8 cellular contexts compared by ENCODE assay signal in genomic region chr4:8440491-8441311, GRCh38. TPM values are rescaled to one million over a fixed set of nuclear protein-coding genes. Genes with fewer than 3 reads are reported as not detected.
DNase-seq lines count a peak whose midpoint lies in the region; ATAC-seq, FAIRE-seq and TF ChIP-seq lines count a peak whose summit lies in the region.

Gene ACOX3, minus strand, starts transcription at chr4:8440723. Its CDS starts 24,202 bp downstream, at chr4:8416521.
Gene TRMT44, plus strand, starts transcription at chr4:8440777. Its CDS starts 46 bp downstream, at chr4:8440823.

- POLR2A ChIA-PET in AG04450 (lab: Yijun Ruan, JAX), result interaction anchor here (0.5 to 1.4 kb wide), 2 partner anchors 12 to 18 kb away, joined by 3 to 5 read pairs; no protein-coding TSS in a partner anchor
- POLR2A ChIA-PET in WTC11 (lab: Charles Lee), result no interaction called here

- TF ChIP-seq CTCF in AG04450 (IDR thresholded peaks at IDR 0.05; ENCODE audit: low read depth, low read length) (no peak), WTC11 (IDR thresholded peaks at IDR 0.05) (no peak), bronchial epithelial cell (IDR thresholded peaks at IDR 0.05; ENCODE audit: insufficient read depth, low read length, severe bottlenecking) (no peak)

- peaks cover 6 to 18% of the 10 kb centered on the region in 2 donors for H3K4me1 ChIP-seq in small intestine (ENCODE audit: control insufficient read depth in 2 of 2, insufficient read depth in 1 of 2, low read depth in 1 of 2, low read length in 1 of 2)

- WGBS in small intestine, 3 donors, result 0 to 1% (median 0%) methylated on average over 49 to 60 of the region's 60 CpGs

- H3K4me3 Mint-ChIP-seq in WTC11, result peak within 1 kb of the TSS; percentile 79

- peak; percentile 74 for DNase-seq in AG04450 (ENCODE audit: low read depth, low spot score)
- DNase-seq in NCI-H2227 treated with DMSO at 0.1 percent for 48 hours (lab: John Stamatoyannopoulos, UW), result peak; percentile 56
- peak; percentile 94 for DNase-seq in WTC11 (ENCODE audit: low spot score)
- peak; percentile 84 for DNase-seq in bronchial epithelial cell (ENCODE audit: low read depth)
- DNase-seq in iPS-NIHi11 (ENCODE audit: low spot score), result peak; percentile 94
- DNase-seq in small intestine, result peak; percentile 96

- H3K27me3 ChIP-seq in AG04450 (ENCODE audit: control insufficient read depth, insufficient read depth, low read length) (no peaks in the 10 kb centered on the region), bronchial epithelial cell (ENCODE audit: control insufficient read depth, insufficient read depth, low read length) (no peaks in the 10 kb centered on the region), small intestine (ENCODE audit: control insufficient read depth in 2 of 2, insufficient read depth in 2 of 2, low read length in 2 of 2) (no peaks in the 10 kb centered on the region)

- H3K9me3 ChIP-seq in AG04450 (ENCODE audit: control insufficient read depth, insufficient read depth, low read length) (no peaks in the 10 kb centered on the region; the same call in 1 of the 2 replicates), small intestine (ENCODE audit: control insufficient read depth, low read depth) (no peaks in the 10 kb centered on the region)

- H3K27ac ChIP-seq in AG04450 (ENCODE audit: low read depth, low read length), result peak within 1 kb of the TSS; percentile 98
- H3K27ac ChIP-seq in small intestine (ENCODE audit: low read depth in 1 of 2, low read length in 1 of 2), result peak within 1 kb of the TSS; percentile 86 to 96

- ATAC-seq in GM18868 (IDR thresholded peaks at IDR 0.05; ENCODE audit: unreplicated experiment) (peak; percentile 83), HG03135 (IDR thresholded peaks at IDR 0.05; ENCODE audit: unreplicated experiment) (peak; percentile 84), WTC11 (peak; percentile 80)

- peaks cover 12% of the 10 kb centered on the region for H3K9me3 Mint-ChIP-seq in WTC11

- CTCF ChIA-PET in AG04450 (lab: Charles Lee) (interaction anchor here (1.5 to 1.8 kb wide), 2 partner anchors 12 to 38 kb away, joined by 4 to 10 read pairs; no protein-coding TSS in a partner anchor), WTC11 (lab: Charles Lee) (interaction anchor here (1.1 to 1.6 kb wide), 3 partner anchors 12 to 166 kb away, joined by 3 to 5 read pairs (median 5); no protein-coding TSS in a partner anchor)

- no peak for FAIRE-seq in bronchial epithelial cell (lab: Jason Lieb, UNC)
- no peak for FAIRE-seq in small intestine (lab: Jason Lieb, UNC)

- H3K27ac Mint-ChIP-seq in WTC11, result peak within 1 kb of the TSS; percentile 96

- H3K27me3 Mint-ChIP-seq in WTC11 (ENCODE audit: low read depth), result no peaks in the 10 kb centered on the region; the same call in 1 of the 2 replicates

- peaks cover 2% of the 10 kb centered on the region for H3K36me3 ChIP-seq in bronchial epithelial cell (ENCODE audit: control insufficient read depth, insufficient read depth, low read length)
- no peaks in the 10 kb centered on the region for H3K36me3 ChIP-seq in small intestine (ENCODE audit: control insufficient read depth in 2 of 2, insufficient read depth in 2 of 2, low read length in 2 of 2)

- peaks cover 49% of the 10 kb centered on the region for H3K4me1 Mint-ChIP-seq in WTC11

- 0 out of 2 replicates have a peak, but pooled peaks cover 4% of the 10 kb centered on the region for H3K36me3 Mint-ChIP-seq in WTC11

- peak within 1 kb of the TSS; percentile 70 for H3K4me3 ChIP-seq in AG04450 (ENCODE audit: low read depth, low read length)
- H3K4me3 ChIP-seq in bronchial epithelial cell (ENCODE audit: low read depth, low read length), result peak within 1 kb of the TSS; percentile 80
- peak within 1 kb of the TSS; percentile 96 to 99 for H3K4me3 ChIP-seq in small intestine (ENCODE audit: low read depth in 1 of 2, low read length in 2 of 2)

TF ChIP-seq in WTC11, 78 proteins besides CTCF, POLR2A, EP300 and RAD21 (continues in another document):
- TF ChIP-seq PRRX2 (CRISPR knock-in tag; IDR thresholded peaks at IDR 0.05) (no peak), ZBTB43 (CRISPR knock-in tag; IDR thresholded peaks at IDR 0.05) (0 out of 2 replicates have a peak, but pooled peaks have one; percentile 33), KAT7 (CRISPR knock-in tag; IDR thresholded peaks at IDR 0.05; ENCODE audit: borderline replicate concordance) (0 out of 2 replicates have a peak, but pooled peaks have one; percentile 77), TP53 (CRISPR knock-in tag; IDR thresholded peaks at IDR 0.05) (no peak), ZNF416 (CRISPR knock-in tag; IDR thresholded peaks at IDR 0.05) (no peak), FOXP4 (CRISPR knock-in tag; IDR thresholded peaks at IDR 0.05) (peak; percentile 79), CBFB (CRISPR knock-in tag; IDR thresholded peaks at IDR 0.05; ENCODE audit: low read depth) (no peak), CREM (CRISPR knock-in tag; IDR thresholded peaks at IDR 0.05) (peak; percentile 100), ZBTB21 (CRISPR knock-in tag; IDR thresholded peaks at IDR 0.05; ENCODE audit: borderline replicate concordance) (peak; percentile 80; the same call in 1 of the 2 replicates), ATF1 (CRISPR knock-in tag; IDR thresholded peaks at IDR 0.05) (peak; percentile 95; the same call in 1 of the 2 replicates), FOXK1 (CRISPR knock-in tag; IDR thresholded peaks at IDR 0.05) (peak; percentile 96)
- TF ChIP-seq, protein P1, sequence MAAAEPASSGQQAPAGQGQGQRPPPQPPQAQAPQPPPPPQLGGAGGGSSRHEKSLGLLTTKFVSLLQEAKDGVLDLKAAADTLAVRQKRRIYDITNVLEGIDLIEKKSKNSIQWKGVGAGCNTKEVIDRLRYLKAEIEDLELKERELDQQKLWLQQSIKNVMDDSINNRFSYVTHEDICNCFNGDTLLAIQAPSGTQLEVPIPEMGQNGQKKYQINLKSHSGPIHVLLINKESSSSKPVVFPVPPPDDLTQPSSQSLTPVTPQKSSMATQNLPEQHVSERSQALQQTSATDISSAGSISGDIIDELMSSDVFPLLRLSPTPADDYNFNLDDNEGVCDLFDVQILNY (CRISPR knock-in tag; IDR thresholded peaks at IDR 0.05), result peak; percentile 38; the same call in 1 of the 2 replicates

RNA-seq across cellular contexts. Expression of gene ACOX3, which starts in this region (rescaled TPM):
- polyA plus RNA-seq in AG04450 (2011; rRNA removed) (7.9 and 10.2 TPM in 2 replicates), small intestine (10 to 100 TPM; 15.2 to 31.1 (median 29.5) TPM)
- polyA minus RNA-seq in AG04450 (2011; rRNA and poly(A)+ RNA removed), result 10.0 and 12.5 TPM in 2 replicates
- total RNA-seq in WTC11 (2021) (10.6 to 10.7 TPM (median 10.6 TPM) in 3 replicates), bronchial epithelial cell (12.4 and 22.0 TPM in 2 replicates)

RNA-seq across cellular contexts. Expression of gene TRMT44, which starts in this region (rescaled TPM):
- polyA plus RNA-seq in AG04450 (2011; rRNA removed), result 6.9 and 7.0 TPM in 2 replicates
- polyA minus RNA-seq in AG04450 (2011; rRNA and poly(A)+ RNA removed), result 10.3 and 10.5 TPM in 2 replicates
- 25.6 to 29.6 TPM (median 28.4 TPM) in 3 replicates for total RNA-seq in WTC11 (2021)
- total RNA-seq in bronchial epithelial cell, result 10.0 and 14.1 TPM in 2 replicates
- 1 to 10 TPM; 4.7 to 5.3 (median 5.1) TPM for polyA plus RNA-seq in small intestine

Comparison
In these comparisons a context has a peak if more than half of its experiments do, and no peak if none do; other contexts are left out.
1. Peak in every context shown above with its lines: DNase-seq, ATAC-seq, H3K4me3 ChIP-seq and H3K27ac ChIP-seq.